ENCODE assay signal across 8 cellular contexts in genomic region chr2:189580662-189581353, GRCh38. TPM values are rescaled to one million over a fixed set of nuclear protein-coding genes. Genes with fewer than 3 reads are reported as not detected.
A peak's percentile ranks its signal among the peaks of the same experiment; 100 is the strongest.
DNase-seq lines count a peak whose midpoint lies in the region; ATAC-seq and TF ChIP-seq lines count a peak whose summit lies in the region.

TSS of gene SLC40A1 (minus strand) at chr2:189580786. CDS start at chr2:189580460, 326 bp downstream.

- H3K9me3 ChIP-seq in HCT116 (ENCODE audit: control insufficient read depth in 1 of 2, insufficient read depth in 1 of 2, low read depth in 1 of 2, low read length in 2 of 2): no peaks in the 10 kb centered on the region

- TF ChIP-seq CTCF in HCT116 (IDR thresholded peaks at IDR 0.05 in 2 of 3, conservative IDR thresholded peaks at IDR 0.05 in 1 of 3; ENCODE audit: borderline replicate concordance in 1 of 3, insufficient read depth in 1 of 3, low read depth in 2 of 3, low read length in 2 of 3) (no peak), choroid plexus epithelial cell (conservative IDR thresholded peaks at IDR 0.05; ENCODE audit: low read depth, low read length) (no peak)

- peak within 1 kb of the TSS; percentile 77 for H2AFZ ChIP-seq in HCT116 (ENCODE audit: low read depth, low read length, poor library complexity, severe bottlenecking)

- peaks cover 0 to 5% of the 10 kb centered on the region in 2 experiments; a peak in 1 of 4 replicates for H3K4me1 ChIP-seq in HCT116 (ENCODE audit: control insufficient read depth in 1 of 2, insufficient read depth in 2 of 2, low read length in 2 of 2)

- no peak for TF ChIP-seq RAD21 in HCT116 (IDR thresholded peaks at IDR 0.05; ENCODE audit: low read depth)

- TF ChIP-seq POLR2A in HCT116 (IDR thresholded peaks at IDR 0.05; ENCODE audit: borderline replicate concordance, extremely low read depth, insufficient read depth, insufficient read length): no peak

- H3K4me3 ChIP-seq in HCT116 (replicated peaks in 1 of 2; ENCODE audit: low read depth in 1 of 2, low read length in 2 of 2): peak within 1 kb of the TSS; percentile 27 to 45
- peak within 1 kb of the TSS; percentile 60 for H3K4me3 ChIP-seq in choroid plexus epithelial cell (ENCODE audit: low read depth, low read length)

- DNase-seq in DMS53 (lab: John Stamatoyannopoulos, UW): peak; percentile 94
- no peak for DNase-seq in HCT116 (ENCODE audit: low read depth, low spot score)
- peak; percentile 36 for DNase-seq in NCI-H146 treated with DMSO at 0.1 percent for 48 hours (lab: John Stamatoyannopoulos, UW; ENCODE audit: unreplicated experiment)
- DNase-seq in activated CD4-positive, alpha-beta T cell treated with anti-CD3 and anti-CD28 coated beads for 24 hours (ENCODE audit: low read depth in 2 of 2): peak; percentile 45 to 53
- DNase-seq in choroid plexus epithelial cell (ENCODE audit: low read depth): peak; percentile 51
- peak; percentile 48 to 60 for DNase-seq in stimulated activated CD4-positive, alpha-beta T cell treated with anti-CD3 and anti-CD28 coated beads, Interleukin-15, amount 100 ng/mL, for 1 hour (ENCODE audit: low read depth in 1 of 2, low spot score in 1 of 2)

- H3K4me2 ChIP-seq in HCT116 (ENCODE audit: low read length): peak within 1 kb of the TSS; percentile 65

- no TSS peak for BruUV-seq in HCT116 (replicated peaks; lab: Mats Ljungman, UMichigan)

- peak; percentile 84 for ATAC-seq in HCT116
- ATAC-seq in HG03460 (IDR thresholded peaks at IDR 0.05; ENCODE audit: unreplicated experiment): no peak

- no peak within 1 kb of the TSS for H3K9ac ChIP-seq in HCT116 (ENCODE audit: low read length)

- H3K27me3 ChIP-seq in HCT116 (ENCODE audit: insufficient read depth, low read length): no peaks in the 10 kb centered on the region
- H3K27me3 ChIP-seq in layer of hippocampus (ENCODE audit: control insufficient read depth, insufficient read depth, low read length): no peaks in the 10 kb centered on the region

- no peaks in the 10 kb centered on the region for H4K20me1 ChIP-seq in HCT116 (ENCODE audit: insufficient read depth)

- no peaks in the 10 kb centered on the region for H3K36me3 ChIP-seq in HCT116 (ENCODE audit: control insufficient read depth in 1 of 2, insufficient read depth in 2 of 2, low read length in 2 of 2)

- RAD21 ChIA-PET in HCT116 (lab: Charles Lee; ENCODE audit: low non-redundant PET in 1 of 2, low total read pairs in 2 of 2, uncharacterized antibody in 2 of 2, unreplicated experiment in 2 of 2): no interaction called here

- no peaks in the 10 kb centered on the region for H3K79me2 ChIP-seq in HCT116 (ENCODE audit: insufficient read depth, low read length)

- H3K27ac ChIP-seq in HCT116 (ENCODE audit: low read depth, low read length) (no peak within 1 kb of the TSS; the same call in 1 of the 2 replicates), layer of hippocampus (ENCODE audit: low read depth, low read length) (peak within 1 kb of the TSS; percentile 77)

- intact Hi-C loops in HCT116 (cut with micrococcal nuclease): no loop called here

- POLR2A ChIA-PET in HCT116 (lab: Charles Lee): no interaction called here

- H3K9me2 ChIP-seq in HCT116 (ENCODE audit: insufficient read depth): no peaks in the 10 kb centered on the region

- CTCF ChIA-PET in HCT116 (lab: Charles Lee): no interaction called here

TF ChIP-seq in HCT116, 20 proteins besides CTCF, POLR2A, EP300 and RAD21:
- TF ChIP-seq MAX (IDR thresholded peaks at IDR 0.05) (no peak), TCF7L2 (IDR thresholded peaks at IDR 0.05; ENCODE audit: borderline replicate concordance, extremely low read depth, insufficient read depth, insufficient read length) (no peak), POLR2AphosphoS5 (IDR thresholded peaks at IDR 0.05; ENCODE audit: low read depth, low read length) (no peak), ELF1 (IDR thresholded peaks at IDR 0.05; ENCODE audit: borderline replicate concordance, low read depth) (no peak), ATF3 (IDR thresholded peaks at IDR 0.05) (no peak), SIN3A (IDR thresholded peaks at IDR 0.05; ENCODE audit: low read depth) (no peak), EZH2 (IDR thresholded peaks at IDR 0.05) (no peak), ZNF274 (IDR thresholded peaks at IDR 0.05; ENCODE audit: low read depth, low read length) (no peak), EZH2phosphoT487 (IDR thresholded peaks at IDR 0.05; ENCODE audit: borderline replicate concordance) (no peak), ZFX (IDR thresholded peaks at IDR 0.05) (no peak), SRF (IDR thresholded peaks at IDR 0.05; ENCODE audit: low read depth) (no peak), JUND (IDR thresholded peaks at IDR 0.05) (no peak), ZBTB33 (IDR thresholded peaks at IDR 0.05; ENCODE audit: extremely low read depth, insufficient replicate concordance, low read length) (no peak), SP1 (IDR thresholded peaks at IDR 0.05; ENCODE audit: low read depth) (no peak), FOSL1 (IDR thresholded peaks at IDR 0.05; ENCODE audit: low read depth) (no peak), CEBPB (IDR thresholded peaks at IDR 0.05; ENCODE audit: low read depth) (no peak), EGR1 (IDR thresholded peaks at IDR 0.05; ENCODE audit: low read depth) (no peak)

RNA-seq across cellular contexts. Expression of gene SLC40A1, which starts in this region (rescaled TPM):
- 1.5 TPM for total RNA-seq in HCT116 (2021; ENCODE audit: unreplicated experiment)
- polyA plus RNA-seq in HCT116 (2012): 0.17 and 0.25 TPM in 2 replicates
